In the genomic region with DNA sequence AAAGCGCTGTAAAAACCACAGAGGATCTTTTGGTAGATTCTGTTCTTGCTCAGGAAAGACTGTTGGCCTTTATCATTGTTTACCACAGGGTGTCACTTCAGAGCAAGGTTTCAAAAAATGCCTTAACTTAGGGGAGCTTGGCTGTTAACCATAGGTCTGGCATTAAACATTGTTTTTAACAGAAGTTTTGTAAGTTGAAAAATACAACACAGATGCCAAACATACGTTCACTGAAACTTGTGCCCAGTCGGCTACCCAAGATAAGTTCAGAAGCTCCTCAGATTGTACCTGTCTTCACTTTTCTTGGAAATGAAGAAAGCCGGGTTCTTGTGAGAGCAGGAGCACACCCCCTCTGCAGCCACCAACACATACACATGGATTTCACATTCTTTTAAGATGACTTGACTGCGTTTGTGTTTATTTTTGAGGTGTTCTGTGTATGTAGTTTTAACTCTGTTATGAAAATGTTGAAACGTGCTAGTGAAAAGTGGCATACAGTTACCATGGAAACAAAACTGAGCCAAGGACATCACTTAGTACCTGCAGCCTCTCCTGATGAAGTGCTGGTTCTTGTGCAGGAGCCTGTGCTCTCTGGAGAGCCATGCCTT, we compare ENCODE assay signal across 9 cellular contexts.
DNase-seq lines count a peak whose midpoint lies in the region; ATAC-seq and TF ChIP-seq lines count a peak whose summit lies in the region.
"Had no signal": no experiment of that assay in that cellular context is flagged by ENCODE, and none has a peak within 500 bp of the region (broad histone marks: within the 10 kb centered on the region; RNA-seq: fewer than 3 reads in every experiment).

No MANE protein-coding gene starts in this region.

- no peak overlapping the region for H3K4me3 Mint-ChIP-seq in GM23338
- no peak overlapping the region for H3K4me3 Mint-ChIP-seq in activated T-cell treated with anti-CD3 and anti-CD28 coated beads, Interleukin-2, amount 50 U/mL, for 24 hours
- H3K4me3 Mint-ChIP-seq: stimulated activated naive B cell treated with anti-CD40 and anti-IgM and Interleukin-4, amounts not matched to agents 10 μg/mL and 1 μg/mL and 100 μg/mL, for 72 hours had no signal

- H3K36me3 Mint-ChIP-seq in GM23338 (ENCODE audit: low read depth): no peaks in the 10 kb centered on the region
- H3K36me3 Mint-ChIP-seq in activated T-cell treated with anti-CD3 and anti-CD28 coated beads, Interleukin-2, amount 50 U/mL, for 24 hours (ENCODE audit: low read depth): no peaks in the 10 kb centered on the region
- H3K36me3 Mint-ChIP-seq: stimulated activated naive B cell treated with anti-CD40 and anti-IgM and Interleukin-4, amounts not matched to agents 10 μg/mL and 1 μg/mL and 100 μg/mL, for 72 hours had no signal

- H3K79me2 ChIP-seq in GM23338 (replicated peaks; ENCODE audit: insufficient read depth): no peaks in the 10 kb centered on the region

- H3K9me3 Mint-ChIP-seq in GM23338: no peaks in the 10 kb centered on the region
- H3K9me3 Mint-ChIP-seq in activated T-cell treated with anti-CD3 and anti-CD28 coated beads, Interleukin-2, amount 50 U/mL, for 24 hours: no peaks in the 10 kb centered on the region

- no peaks in the 10 kb centered on the region for H3K27me3 ChIP-seq in GM23338 (ENCODE audit: insufficient read depth)
- H3K27me3 ChIP-seq in esophagus squamous epithelium: no peaks in the 10 kb centered on the region
- H3K27me3 ChIP-seq in prostate gland (replicated peaks; ENCODE audit: insufficient read depth): no peaks in the 10 kb centered on the region

- H3K9me3 ChIP-seq in esophagus squamous epithelium (no peaks in the 10 kb centered on the region), prostate gland (no peaks in the 10 kb centered on the region)

- WGBS in esophagus squamous epithelium, 2 donors: 27 to 39% methylated on average over 6 of the region's 6 CpGs
- WGBS in prostate gland: 22% methylated on average over 6 of the region's 6 CpGs

- TF ChIP-seq POLR2A in esophagus squamous epithelium (IDR thresholded peaks at IDR 0.05) (no peak), prostate gland (IDR thresholded peaks at IDR 0.05) (no peak)

- DNase-seq in AG08396 (ENCODE audit: low spot score) (peak; percentile 45), GM23338 (ENCODE audit: low spot score) (peak; percentile 69), OCI-M1 (lab: John Stamatoyannopoulos, UW) (peak; percentile 18), esophagus squamous epithelium (lab: John Stamatoyannopoulos, UW) (no peak), prostate gland (ENCODE audit: low spot score) (no peak)
- no peak for DNase-seq in activated T-cell treated with anti-CD3 and anti-CD28 coated beads, Interleukin-2, amount 50 U/mL, for 48 hours
- no peak for DNase-seq in stimulated activated CD4-positive, alpha-beta T cell treated with anti-CD3 and anti-CD28 coated beads, Interleukin-2, amount 100 ng/mL, for 48 hours
- no peak for DNase-seq in activated T-cell treated with anti-CD3 and anti-CD28 coated beads, Interleukin-2, amount 50 U/mL, for 24 hours
- DNase-seq: stimulated activated naive B cell treated with anti-CD40 and anti-IgM and Interleukin-4, amounts not matched to agents 10 μg/mL and 1 μg/mL and 100 μg/mL, for 72 hours had no signal

- H3K9me2 ChIP-seq in GM23338 (ENCODE audit: insufficient read depth): no peaks in the 10 kb centered on the region

- H3K4me1 Mint-ChIP-seq in GM23338: no peaks in the 10 kb centered on the region
- no peaks in the 10 kb centered on the region for H3K4me1 Mint-ChIP-seq in activated T-cell treated with anti-CD3 and anti-CD28 coated beads, Interleukin-2, amount 50 U/mL, for 24 hours (ENCODE audit: low read depth)

- peaks cover 7% of the 10 kb centered on the region for H3K27me3 Mint-ChIP-seq in GM23338 (ENCODE audit: insufficient read depth, low read depth, poor library complexity)
- peaks cover 32% of the 10 kb centered on the region for H3K27me3 Mint-ChIP-seq in activated T-cell treated with anti-CD3 and anti-CD28 coated beads, Interleukin-2, amount 50 U/mL, for 24 hours

- ATAC-seq in GM23338: peak; percentile 65

- no peak overlapping the region for H2AFZ ChIP-seq in GM23338

- H4K20me1 ChIP-seq in GM23338 (replicated peaks; ENCODE audit: insufficient read depth): no peaks in the 10 kb centered on the region

- H3K4me1 ChIP-seq in GM23338 (ENCODE audit: insufficient read depth) (no peaks in the 10 kb centered on the region), esophagus squamous epithelium (no peaks in the 10 kb centered on the region), prostate gland (replicated peaks) (no peaks in the 10 kb centered on the region)

- H3K36me3 ChIP-seq in GM23338 (ENCODE audit: insufficient read depth) (no peaks in the 10 kb centered on the region), esophagus squamous epithelium (no peaks in the 10 kb centered on the region), prostate gland (no peaks in the 10 kb centered on the region)

- H3K27ac ChIP-seq in GM23338 (ENCODE audit: low read depth) (no peak overlapping the region), esophagus squamous epithelium (no peak overlapping the region), prostate gland (no peak overlapping the region)

- no peak overlapping the region for H3K4me2 ChIP-seq in GM23338

- H3K27ac Mint-ChIP-seq in GM23338: no peak overlapping the region
- no peak overlapping the region for H3K27ac Mint-ChIP-seq in activated T-cell treated with anti-CD3 and anti-CD28 coated beads, Interleukin-2, amount 50 U/mL, for 24 hours
- H3K27ac Mint-ChIP-seq: stimulated activated naive B cell treated with anti-CD40 and anti-IgM and Interleukin-4, amounts not matched to agents 10 μg/mL and 1 μg/mL and 100 μg/mL, for 72 hours had no signal

- TF ChIP-seq CTCF in GM23338 (conservative IDR thresholded peaks at IDR 0.05; ENCODE audit: low read depth in 2 of 2) (peak; percentile 63 to 77), esophagus squamous epithelium (IDR thresholded peaks at IDR 0.05) (peak in 4 of 6 experiments; percentile 22 to 53 (median 24)), prostate gland (IDR thresholded peaks at IDR 0.05) (peak in 3 of 4 experiments; percentile 36 to 55 (median 55))

- intact Hi-C loops in esophagus squamous epithelium (cut with DNase I) (loop anchor here (5.0 kb wide), 1 partner anchor 116 kb away; no protein-coding TSS in a partner anchor), prostate gland (cut with DNase I) (no loop called here)

- H3K4me3 ChIP-seq in GM23338: no peak overlapping the region
- no peak overlapping the region for H3K4me3 ChIP-seq in esophagus squamous epithelium
- no peak overlapping the region for H3K4me3 ChIP-seq in prostate gland

- no peaks in the 10 kb centered on the region for H3F3A ChIP-seq in GM23338 (replicated peaks; ENCODE audit: low read depth)

TF ChIP-seq in GM23338, 12 proteins besides CTCF, POLR2A, EP300 and RAD21 (continues in another document):
- TF ChIP-seq CREB1 (CRISPR knock-in tag; IDR thresholded peaks at IDR 0.05; ENCODE audit: low read depth) (no peak), POLR2AphosphoS5 (IDR thresholded peaks at IDR 0.05; ENCODE audit: low read depth) (no peak)

Comparison
In these comparisons a context has a peak if more than half of its experiments do, and no peak if none do; other contexts are left out.
1. DNase-seq: peak in AG08396 (single experiment), GM23338 (single experiment) and OCI-M1 (single experiment); none in esophagus squamous epithelium (single experiment), prostate gland (single experiment), activated T-cell treated with anti-CD3 and anti-CD28 coated beads, Interleukin-2, amount 50 U/mL, for 48 hours (0 of 2), stimulated activated CD4-positive, alpha-beta T cell treated with anti-CD3 and anti-CD28 coated beads, Interleukin-2, amount 100 ng/mL, for 48 hours (0 of 2) and activated T-cell treated with anti-CD3 and anti-CD28 coated beads, Interleukin-2, amount 50 U/mL, for 24 hours (single experiment).
2. Peak in every context shown above with its lines, with median percentiles within 50 percentile points of each other: CTCF ChIP-seq.